8 cellular contexts compared by ENCODE assay signal in genomic region chr15:77959094-77959879, GRCh38.
DNase-seq lines count a peak whose midpoint lies in the region; ATAC-seq and TF ChIP-seq lines count a peak whose summit lies in the region.

No MANE protein-coding gene starts in this region.

- CTCF ChIA-PET in PC-9 (lab: Charles Lee): interaction anchor here (0.5 to 1.9 kb wide), 3 partner anchors 150 to 748 kb away, joined by 3 to 11 read pairs (median 4); no protein-coding TSS in a partner anchor

- BruUV-seq in PC-9 (replicated peaks; lab: Mats Ljungman, UMichigan): no TSS peak

- H2AFZ ChIP-seq in PC-9: no peak overlapping the region
- no peak overlapping the region for H2AFZ ChIP-seq in neural progenitor cell (replicated peaks)

- H3K79me2 ChIP-seq in PC-9 (ENCODE audit: low read depth): no peaks in the 10 kb centered on the region
- no peaks in the 10 kb centered on the region for H3K79me2 ChIP-seq in neural progenitor cell (ENCODE audit: low read depth)

- H4K20me1 ChIP-seq in PC-9 (ENCODE audit: insufficient read depth) (no peaks in the 10 kb centered on the region), neural progenitor cell (ENCODE audit: low read depth) (no peaks in the 10 kb centered on the region)

- H3K4me3 ChIP-seq in PC-9: no peak overlapping the region
- no peak overlapping the region for H3K4me3 ChIP-seq in neural progenitor cell

- H3K27me3 Mint-ChIP-seq in activated T-cell treated with anti-CD3 and anti-CD28 coated beads, Interleukin-2, amount 50 U/mL, for 72 hours (ENCODE audit: low read depth): peaks cover 46% of the 10 kb centered on the region
- H3K27me3 Mint-ChIP-seq in neural progenitor cell (ENCODE audit: insufficient read depth, low read depth): peaks cover 4% of the 10 kb centered on the region
- peaks cover 14% of the 10 kb centered on the region for H3K27me3 Mint-ChIP-seq in stimulated activated naive CD8-positive, alpha-beta T cell treated with anti-CD3 and anti-CD28 coated beads, Interleukin-15, Interleukin-2, amounts not matched to agents 100 ng/mL and 50 ng/mL, for 24 hours

- H3K27ac ChIP-seq in PC-9 (no peak overlapping the region), neural progenitor cell (no peak overlapping the region)

- no peaks in the 10 kb centered on the region for H3K36me3 Mint-ChIP-seq in activated T-cell treated with anti-CD3 and anti-CD28 coated beads, Interleukin-2, amount 50 U/mL, for 72 hours (ENCODE audit: insufficient read depth in 2 of 2)
- no peaks in the 10 kb centered on the region for H3K36me3 Mint-ChIP-seq in neural progenitor cell
- no peaks in the 10 kb centered on the region for H3K36me3 Mint-ChIP-seq in stimulated activated naive CD8-positive, alpha-beta T cell treated with anti-CD3 and anti-CD28 coated beads, Interleukin-15, Interleukin-2, amounts not matched to agents 100 ng/mL and 50 ng/mL, for 24 hours (ENCODE audit: low read depth)

- POLR2A ChIA-PET in PC-9 (lab: Charles Lee; ENCODE audit: unreplicated experiment): no interaction called here

- peaks cover under 1% of the 10 kb centered on the region; the same call in 1 of the 2 replicates for H3K4me1 ChIP-seq in PC-9 (replicated peaks; ENCODE audit: insufficient read depth)
- no peaks in the 10 kb centered on the region for H3K4me1 ChIP-seq in neural progenitor cell

- DNase-seq in AG08395 (ENCODE audit: low spot score) (peak; percentile 92), HS-5 (ENCODE audit: low read depth) (peak; percentile 30), PC-9 (peak; percentile 40 to 80), fibroblast of peridontal ligament (ENCODE audit: extremely low read depth) (peak; percentile 61), neural progenitor cell (ENCODE audit: low spot score) (peak; percentile 80)
- peak; percentile 78 to 86 for DNase-seq in activated T-cell treated with anti-CD3 and anti-CD28 coated beads, Interleukin-2, amount 50 U/mL, for 72 hours

- peaks cover 8% of the 10 kb centered on the region for H3K4me1 Mint-ChIP-seq in activated T-cell treated with anti-CD3 and anti-CD28 coated beads, Interleukin-2, amount 50 U/mL, for 72 hours (ENCODE audit: low read depth)
- peaks cover 16% of the 10 kb centered on the region for H3K4me1 Mint-ChIP-seq in neural progenitor cell
- H3K4me1 Mint-ChIP-seq in stimulated activated naive CD8-positive, alpha-beta T cell treated with anti-CD3 and anti-CD28 coated beads, Interleukin-15, Interleukin-2, amounts not matched to agents 100 ng/mL and 50 ng/mL, for 24 hours (ENCODE audit: low read depth): peaks cover 11% of the 10 kb centered on the region

- H3K9ac ChIP-seq in neural progenitor cell: no peak overlapping the region

- peak overlapping the region; percentile 58 for H3K27ac Mint-ChIP-seq in activated T-cell treated with anti-CD3 and anti-CD28 coated beads, Interleukin-2, amount 50 U/mL, for 72 hours
- H3K27ac Mint-ChIP-seq in neural progenitor cell: no peak overlapping the region
- H3K27ac Mint-ChIP-seq in stimulated activated naive CD8-positive, alpha-beta T cell treated with anti-CD3 and anti-CD28 coated beads, Interleukin-15, Interleukin-2, amounts not matched to agents 100 ng/mL and 50 ng/mL, for 24 hours: no peak overlapping the region

- peak; percentile 75 for ATAC-seq in GM18867 (IDR thresholded peaks at IDR 0.05; ENCODE audit: unreplicated experiment)
- ATAC-seq in activated T-cell treated with anti-CD3 and anti-CD28 coated beads, Interleukin-2, amount 50 U/mL, for 72 hours (replicated peaks in 1 of 2): peak; percentile 96 to 97

- TF ChIP-seq CTCF in PC-9 (conservative IDR thresholded peaks at IDR 0.05): peak; percentile 94
- peak; percentile 96 for TF ChIP-seq CTCF in neural progenitor cell (IDR thresholded peaks at IDR 0.05)

- H3K27me3 ChIP-seq in PC-9 (ENCODE audit: insufficient read depth, low read depth) (0 out of 2 replicates have a peak, but pooled peaks cover 3% of the 10 kb centered on the region), neural progenitor cell (peaks cover 11% of the 10 kb centered on the region)

- H3K9me3 ChIP-seq in PC-9 (ENCODE audit: insufficient read depth, low read depth) (no peaks in the 10 kb centered on the region), neural progenitor cell (ENCODE audit: low read depth) (no peaks in the 10 kb centered on the region)

- intact Hi-C loops in PC-9 (cut with micrococcal nuclease; ENCODE audit: unreplicated experiment): loop anchor here (1.0 to 5.0 kb wide), 4 partner anchors 149 to 453 kb away; no protein-coding TSS in a partner anchor

- H3K9me3 Mint-ChIP-seq in activated T-cell treated with anti-CD3 and anti-CD28 coated beads, Interleukin-2, amount 50 U/mL, for 72 hours: no peaks in the 10 kb centered on the region
- no peaks in the 10 kb centered on the region for H3K9me3 Mint-ChIP-seq in neural progenitor cell
- no peaks in the 10 kb centered on the region for H3K9me3 Mint-ChIP-seq in stimulated activated naive CD8-positive, alpha-beta T cell treated with anti-CD3 and anti-CD28 coated beads, Interleukin-15, Interleukin-2, amounts not matched to agents 100 ng/mL and 50 ng/mL, for 24 hours

- H3K4me2 ChIP-seq in PC-9: peak overlapping the region; percentile 64
- peak overlapping the region; percentile 46 for H3K4me2 ChIP-seq in neural progenitor cell

- H3K36me3 ChIP-seq in PC-9 (ENCODE audit: low read depth): no peaks in the 10 kb centered on the region
- H3K36me3 ChIP-seq in neural progenitor cell: no peaks in the 10 kb centered on the region

- peak overlapping the region; percentile 47 to 77 for H3K4me3 Mint-ChIP-seq in activated T-cell treated with anti-CD3 and anti-CD28 coated beads, Interleukin-2, amount 50 U/mL, for 72 hours
- H3K4me3 Mint-ChIP-seq in neural progenitor cell: no peak overlapping the region
- H3K4me3 Mint-ChIP-seq in stimulated activated naive CD8-positive, alpha-beta T cell treated with anti-CD3 and anti-CD28 coated beads, Interleukin-15, Interleukin-2, amounts not matched to agents 100 ng/mL and 50 ng/mL, for 24 hours: peak overlapping the region; percentile 42

- no peaks in the 10 kb centered on the region for H3K9me2 ChIP-seq in PC-9 (ENCODE audit: insufficient read depth)

- no peaks in the 10 kb centered on the region for H3F3A ChIP-seq in PC-9 (ENCODE audit: insufficient read depth, low read depth)
- no peaks in the 10 kb centered on the region for H3F3A ChIP-seq in neural progenitor cell (ENCODE audit: low read depth)

Comparison
In these comparisons a context has a peak if more than half of its experiments do, and no peak if none do; other contexts are left out.
1. DNase-seq: peak in every context shown above with its lines; median percentile 92 in AG08395; 82 in activated T-cell treated with anti-CD3 and anti-CD28 coated beads, Interleukin-2, amount 50 U/mL, for 72 hours; 80 in neural progenitor cell; 61 in fibroblast of peridontal ligament; 60 in PC-9; 30 in HS-5.